ENCODE assay signal across 6 cellular contexts in the genomic region with DNA sequence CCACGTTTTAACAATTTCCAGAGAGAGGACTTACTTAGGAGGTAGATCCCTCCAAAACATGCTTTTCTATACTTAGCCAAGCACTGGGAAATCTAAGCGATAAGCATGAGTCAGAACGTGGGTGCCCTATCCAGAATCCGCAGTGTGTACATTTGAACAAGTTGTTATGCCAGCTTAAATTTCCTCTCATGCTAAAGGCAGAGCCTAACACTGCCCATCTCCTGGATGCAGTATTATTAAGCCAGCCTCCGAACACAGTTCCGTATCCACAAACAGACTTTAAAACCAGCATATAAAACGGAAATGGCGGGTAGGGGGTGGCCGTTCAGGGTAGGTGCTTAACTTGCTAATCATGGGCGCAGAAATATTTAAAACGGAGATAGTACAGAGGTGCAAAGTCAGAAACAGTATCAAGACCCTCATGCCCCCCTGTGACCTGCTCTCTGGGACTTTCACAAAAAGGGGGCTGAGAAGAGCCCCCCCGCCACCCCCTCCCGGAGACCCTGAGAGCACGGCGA. TPM values are rescaled to one million over a fixed set of nuclear protein-coding genes. Genes with fewer than 3 reads are reported as not detected.
DNase-seq lines count a peak whose midpoint lies in the region; ATAC-seq, FAIRE-seq and TF ChIP-seq lines count a peak whose summit lies in the region.

No MANE protein-coding gene starts in this region.

- H3K27ac ChIP-seq in AG04450 (ENCODE audit: low read depth, low read length) (peak overlapping the region; percentile 68), keratinocyte (ENCODE audit: control insufficient read depth, insufficient read depth, low read length) (no peak overlapping the region)

- POLR2A ChIA-PET in AG04450 (lab: Yijun Ruan, JAX) = interaction anchor here (0.5 to 1.4 kb wide), 3 partner anchors 38 to 43 kb away, joined by 3 to 7 read pairs (median 4); a partner anchor contains a TSS

- H3K4me3 ChIP-seq in AG04450 (ENCODE audit: low read depth, low read length) (peak overlapping the region; percentile 60), keratinocyte (ENCODE audit: control insufficient read depth in 2 of 3, extremely low read depth in 1 of 3, insufficient read depth in 2 of 3, low read depth in 1 of 3, low read length in 3 of 3) (peak overlapping the region in 2 of 3 experiments; percentile 31 to 64)

- H2AFZ ChIP-seq in keratinocyte (ENCODE audit: control insufficient read depth, low read length) = peak overlapping the region; percentile 91

- dilution Hi-C loops in keratinocyte (cut with MboI; ENCODE audit: extremely low pct_ligation_motif_present, low sequenced_read_pairs) = no loop called here

- CTCF ChIA-PET in AG04450 (lab: Charles Lee) = interaction anchor here (0.5 kb wide), 1 partner anchor 10 kb away, joined by 3 read pairs; no protein-coding TSS in a partner anchor

- FAIRE-seq in keratinocyte (lab: Jason Lieb, UNC) = peak; percentile 64

- no peaks in the 10 kb centered on the region for H3K9me1 ChIP-seq in keratinocyte (ENCODE audit: control insufficient read depth, extremely low read depth, insufficient read depth, low read length)

- no peaks in the 10 kb centered on the region for H4K20me1 ChIP-seq in keratinocyte (ENCODE audit: control insufficient read depth, extremely low read depth, insufficient read depth, low read length)

- ATAC-seq in HG02642 (IDR thresholded peaks at IDR 0.05; ENCODE audit: poor library complexity, unreplicated experiment) = no peak
- ATAC-seq in GM18505 (IDR thresholded peaks at IDR 0.05; ENCODE audit: unreplicated experiment) = no peak

- H3K36me3 ChIP-seq in keratinocyte (ENCODE audit: control insufficient read depth in 2 of 2, extremely low read depth in 1 of 2, insufficient read depth in 2 of 2, low read length in 2 of 2) = no peaks in the 10 kb centered on the region

- TF ChIP-seq POLR2A in GM18505 (IDR thresholded peaks at IDR 0.05; ENCODE audit: borderline replicate concordance, extremely low read depth, insufficient read depth, insufficient read length) = no peak

- H3K9me3 ChIP-seq in AG04450 (ENCODE audit: control insufficient read depth, insufficient read depth, low read length) (no peaks in the 10 kb centered on the region; the same call in 1 of the 2 replicates), keratinocyte (ENCODE audit: control insufficient read depth, low read depth, low read length) (peaks cover 3% of the 10 kb centered on the region)

- peak overlapping the region; percentile 72 for H3K4me2 ChIP-seq in keratinocyte (ENCODE audit: control insufficient read depth, extremely low read depth, insufficient read depth, low read depth, low read length)

- H3K9ac ChIP-seq in keratinocyte (ENCODE audit: control insufficient read depth, extremely low read depth, insufficient read depth, low read length) = peak overlapping the region; percentile 22

- no peaks in the 10 kb centered on the region for H3K79me2 ChIP-seq in keratinocyte (ENCODE audit: control insufficient read depth, insufficient read depth, low read length)

- DNase-seq in AG04450 (ENCODE audit: low read depth, low spot score) (peak; percentile 62), HT-29 (ENCODE audit: low spot score) (peak; percentile 43), keratinocyte (ENCODE audit: low read depth, low spot score) (no peak)
- peak; percentile 29 to 37 for DNase-seq in activated T-cell treated with anti-CD3 and anti-CD28 coated beads, Interleukin-2, amount 50 U/mL, for 48 hours

- peaks cover 7% of the 10 kb centered on the region for H3K4me1 ChIP-seq in keratinocyte (ENCODE audit: control insufficient read depth, extremely low read depth, insufficient read depth, low read length)

- H3K27me3 ChIP-seq in AG04450 (ENCODE audit: control insufficient read depth, insufficient read depth, low read length) = no peaks in the 10 kb centered on the region
- H3K27me3 ChIP-seq in keratinocyte (ENCODE audit: control insufficient read depth, extremely low read depth, insufficient read depth, low read length) = no peaks in the 10 kb centered on the region

- no peak for TF ChIP-seq CTCF in AG04450 (IDR thresholded peaks at IDR 0.05; ENCODE audit: low read depth, low read length)
- TF ChIP-seq CTCF in keratinocyte (optimal IDR thresholded peaks at IDR 0.05 in 1 of 3, IDR thresholded peaks at IDR 0.05 in 1 of 3, conservative IDR thresholded peaks at IDR 0.05 in 1 of 3; ENCODE audit: extremely low read depth in 1 of 3, insufficient read depth in 2 of 3, low read length in 3 of 3) = no peak

RNA-seq across cellular contexts. Expression of a gene that starts 1.0 kb away (rescaled TPM):
- polyA plus RNA-seq in AG04450 (2011; rRNA removed) (not detected in 2 replicates), keratinocyte (not detected in 3 replicates)
- polyA minus RNA-seq in AG04450 (2011; rRNA and poly(A)+ RNA removed) = not detected in 2 replicates
- not detected in 2 replicates for total RNA-seq in HT-29 (2014; rRNA removed; shearing (Covaris generic))
- not detected for polyA plus RNA-seq in keratinocyte (2011; ENCODE audit: low read depth)
- polyA plus RNA-seq in keratinocyte (2011; cell fraction: cytosol; rRNA removed) = not detected in 2 replicates
- polyA plus RNA-seq in keratinocyte (2011; cell fraction: nucleus; rRNA removed) = not detected in 2 replicates
- not detected in 2 replicates for polyA plus RNA-seq in keratinocyte (2012; ENCODE audit: low replicate concordance)
- polyA minus RNA-seq in keratinocyte = not detected in 3 replicates
- polyA minus RNA-seq in keratinocyte (2011; cell fraction: cytosol; rRNA and poly(A)+ RNA removed) = not detected
- not detected in 2 replicates for polyA minus RNA-seq in keratinocyte (2011; cell fraction: nucleus; rRNA and poly(A)+ RNA removed)

RNA-seq across cellular contexts. Expression of a gene that starts 1.0 kb away (rescaled TPM):
- 1.2 and 2.3 TPM in 2 replicates for polyA plus RNA-seq in AG04450 (2011; rRNA removed)
- polyA minus RNA-seq in AG04450 (2011; rRNA and poly(A)+ RNA removed) = 0.18 and 0.52 TPM in 2 replicates
- total RNA-seq in HT-29 (2014; rRNA removed; shearing (Covaris generic)) = 0.81 and 4.2 TPM in 2 replicates
- polyA plus RNA-seq in keratinocyte = 0.17 to 0.43 TPM (median 0.36 TPM) in 3 replicates
- not detected for polyA plus RNA-seq in keratinocyte (2011; ENCODE audit: low read depth)
- 0.19 and 0.27 TPM in 2 replicates for polyA plus RNA-seq in keratinocyte (2011; cell fraction: cytosol; rRNA removed)
- 0.28 and 0.43 TPM in 2 replicates for polyA plus RNA-seq in keratinocyte (2011; cell fraction: nucleus; rRNA removed)
- 0.16 and 0.49 TPM in 2 replicates for polyA plus RNA-seq in keratinocyte (2012; ENCODE audit: low replicate concordance)
- polyA minus RNA-seq in keratinocyte = 0.03 TPM in 1 of 3 replicates, not detected in the others
- not detected for polyA minus RNA-seq in keratinocyte (2011; cell fraction: cytosol; rRNA and poly(A)+ RNA removed)
- polyA minus RNA-seq in keratinocyte (2011; cell fraction: nucleus; rRNA and poly(A)+ RNA removed) = 1.3 TPM in 1 of 2 replicates, not detected in the other

RNA-seq across cellular contexts. Expression of a gene that starts 38.5 kb away (rescaled TPM):
- polyA plus RNA-seq in AG04450 (2011; rRNA removed) (18.9 and 27.0 TPM in 2 replicates), keratinocyte (10.0 to 16.9 TPM (median 11.2 TPM) in 3 replicates)
- polyA minus RNA-seq in AG04450 (2011; rRNA and poly(A)+ RNA removed) = 13.1 and 22.5 TPM in 2 replicates
- total RNA-seq in HT-29 (2014; rRNA removed; shearing (Covaris generic)) = 7.9 and 13.4 TPM in 2 replicates
- 38.1 TPM for polyA plus RNA-seq in keratinocyte (2011; ENCODE audit: low read depth)
- 5.7 and 14.9 TPM in 2 replicates for polyA plus RNA-seq in keratinocyte (2011; cell fraction: cytosol; rRNA removed)
- polyA plus RNA-seq in keratinocyte (2011; cell fraction: nucleus; rRNA removed) = 16.0 and 19.2 TPM in 2 replicates
- 7.6 and 10.9 TPM in 2 replicates for polyA plus RNA-seq in keratinocyte (2012; ENCODE audit: low replicate concordance)
- 2.0 to 15.9 TPM (median 6.7 TPM) in 3 replicates for polyA minus RNA-seq in keratinocyte
- 6.7 TPM for polyA minus RNA-seq in keratinocyte (2011; cell fraction: cytosol; rRNA and poly(A)+ RNA removed)
- 8.7 and 11.4 TPM in 2 replicates for polyA minus RNA-seq in keratinocyte (2011; cell fraction: nucleus; rRNA and poly(A)+ RNA removed)

RNA-seq across cellular contexts. Expression of a gene that starts 42.3 kb away (rescaled TPM):
- 2.5 and 2.9 TPM in 2 replicates for polyA plus RNA-seq in AG04450 (2011; rRNA removed)
- polyA minus RNA-seq in AG04450 (2011; rRNA and poly(A)+ RNA removed) = 1.6 and 1.7 TPM in 2 replicates
- total RNA-seq in HT-29 (2014; rRNA removed; shearing (Covaris generic)) = 3.3 and 3.4 TPM in 2 replicates
- 2.5 to 3.4 TPM (median 2.9 TPM) in 3 replicates for polyA plus RNA-seq in keratinocyte
- polyA plus RNA-seq in keratinocyte (2011; ENCODE audit: low read depth) = 0.17 TPM
- polyA plus RNA-seq in keratinocyte (2011; cell fraction: cytosol; rRNA removed) = 2.5 and 3.2 TPM in 2 replicates
- 3.0 and 3.3 TPM in 2 replicates for polyA plus RNA-seq in keratinocyte (2011; cell fraction: nucleus; rRNA removed)
- 0.75 and 4.5 TPM in 2 replicates for polyA plus RNA-seq in keratinocyte (2012; ENCODE audit: low replicate concordance)
- polyA minus RNA-seq in keratinocyte = 0.59 to 2.9 TPM (median 0.74 TPM) in 3 replicates
- polyA minus RNA-seq in keratinocyte (2011; cell fraction: cytosol; rRNA and poly(A)+ RNA removed) = 1.5 TPM
- 1.8 and 3.2 TPM in 2 replicates for polyA minus RNA-seq in keratinocyte (2011; cell fraction: nucleus; rRNA and poly(A)+ RNA removed)

RNA-seq across cellular contexts. Expression of a gene that starts 46.8 kb away (rescaled TPM):
- polyA plus RNA-seq in AG04450 (2011; rRNA removed) (not detected in 2 replicates), keratinocyte (0.50 to 1.1 TPM (median 0.69 TPM) in 3 replicates)
- 38.9 and 43.7 TPM in 2 replicates for polyA minus RNA-seq in AG04450 (2011; rRNA and poly(A)+ RNA removed)
- 748 and 829 TPM in 2 replicates for total RNA-seq in HT-29 (2014; rRNA removed; shearing (Covaris generic))
- polyA plus RNA-seq in keratinocyte (2011; ENCODE audit: low read depth) = not detected
- 1.0 TPM in 1 of 2 replicates, not detected in the other for polyA plus RNA-seq in keratinocyte (2011; cell fraction: cytosol; rRNA removed)
- polyA plus RNA-seq in keratinocyte (2011; cell fraction: nucleus; rRNA removed) = 2.6 and 4.9 TPM in 2 replicates
- polyA plus RNA-seq in keratinocyte (2012; ENCODE audit: low replicate concordance) = 1.4 TPM in 1 of 2 replicates, not detected in the other
- polyA minus RNA-seq in keratinocyte = 6.6 to 30.7 TPM (median 9.9 TPM) in 3 replicates
- 152 TPM for polyA minus RNA-seq in keratinocyte (2011; cell fraction: cytosol; rRNA and poly(A)+ RNA removed)
- 86.3 and 410 TPM in 2 replicates for polyA minus RNA-seq in keratinocyte (2011; cell fraction: nucleus; rRNA and poly(A)+ RNA removed)
